8 cellular contexts compared by ENCODE assay signal in the genomic region with DNA sequence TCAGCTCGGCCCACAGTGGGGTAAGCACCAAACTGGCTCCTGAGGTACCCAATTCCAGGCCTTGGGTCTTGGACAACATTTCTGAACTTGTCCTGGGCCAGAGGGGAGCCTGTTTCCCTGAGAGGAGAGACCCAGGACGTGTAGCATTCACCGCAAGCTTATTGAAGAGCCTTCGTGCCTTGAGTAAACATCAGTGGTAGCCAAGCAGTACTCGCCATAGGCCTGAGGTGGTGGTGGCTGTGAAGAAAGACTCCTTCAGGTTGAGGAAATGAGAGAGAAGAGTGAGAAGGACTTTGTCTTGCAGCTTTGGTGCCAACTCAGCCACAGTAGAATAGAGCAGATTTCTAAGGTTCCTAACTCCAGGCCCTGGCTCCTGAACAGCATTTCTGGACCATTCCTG.
"Had no signal": no experiment of that assay in that cellular context is flagged by ENCODE, and none has a peak within 500 bp of the region (broad histone marks: within the 10 kb centered on the region; RNA-seq: fewer than 3 reads in every experiment).

No MANE protein-coding gene starts in this region.

- H3K27ac ChIP-seq: HL-60 had no signal

- H3K9me3 ChIP-seq: HAP-1 had no signal

- DNase-seq: H7, HFFc6, KBM-7 had no signal

- H2AFZ ChIP-seq: GM23338 had no signal

- H3K4me2 ChIP-seq: GM23338 had no signal

- H3K36me3 ChIP-seq: HAP-1 had no signal

- FAIRE-seq: HepG2 had no signal

- H3K4me3 ChIP-seq: GM23338, HAP-1 had no signal

- ATAC-seq: GM23338, HCT116, HepG2 had no signal

- H3K4me1 ChIP-seq: HAP-1 had no signal
